ENCODE assay signal across 25 cellular contexts in the genomic region with DNA sequence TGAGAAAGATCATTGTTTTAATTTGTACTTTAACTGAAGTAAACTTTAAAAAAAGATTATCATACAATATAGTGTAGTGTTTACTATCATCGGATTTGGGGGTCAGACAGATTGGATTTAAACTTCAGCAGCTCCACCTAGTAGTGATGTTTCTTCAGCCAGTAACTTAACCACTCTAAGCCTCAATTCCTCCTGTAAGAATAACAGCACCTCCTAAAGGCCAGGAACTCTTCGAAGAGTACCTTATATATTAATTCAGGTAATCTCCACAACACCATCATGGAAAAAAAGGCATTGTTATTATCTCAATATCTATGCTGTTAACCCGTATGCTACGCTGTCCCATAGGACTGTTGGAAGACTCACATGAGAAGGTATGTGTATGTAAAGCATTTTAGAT.
"Had no signal": no experiment of that assay in that cellular context is flagged by ENCODE, and none has a peak within 500 bp of the region (broad histone marks: within the 10 kb centered on the region; RNA-seq: fewer than 3 reads in every experiment).

No MANE protein-coding gene starts in this region.

- H3K27me3 Mint-ChIP-seq: activated CD4-positive, alpha-beta memory T cell treated with anti-CD3 and anti-CD28 coated beads, Interleukin-2, amount 10 ng/mL, durations not matched to agents 7 days and 5 days; T-helper 17 cell had no signal

- H3K4me3 ChIP-seq: breast epithelium, SJSA1 had no signal

- H3K27ac Mint-ChIP-seq: activated CD4-positive, alpha-beta memory T cell treated with anti-CD3 and anti-CD28 coated beads, Interleukin-2, amount 10 ng/mL, durations not matched to agents 7 days and 5 days; activated T-cell treated with anti-CD3 and anti-CD28 coated beads, Interleukin-2, amount 50 U/mL, for 72 hours; activated T-helper 2 cell treated with anti-CD3 and anti-CD28 coated beads, Interferon-gamma antibody, Interleukin-2, Interleukin-4, amounts not matched to agents 10 μg/mL and 5 μg/mL and 100 μg/mL, durations not matched to agents 14 hours and 24 hours and 36 hours; T-helper 17 cell had no signal

- H3K27me3 ChIP-seq: breast epithelium had no signal

- DNase-seq: activated CD4-positive, alpha-beta memory T cell treated with anti-CD3 and anti-CD28 coated beads, Interleukin-2, amount 10 ng/mL, durations not matched to agents 7 days and 5 days; activated CD4-positive, alpha-beta T cell treated with anti-CD3 and anti-CD28 coated beads, Interleukin-2, amount 50 U/mL, for 1 hour; activated CD4-positive, CD25-positive, alpha-beta regulatory T cell; activated gamma-delta T cell treated with Interleukin-2 at 50 U/mL for 16 hours; activated naive CD4-positive, alpha-beta T cell treated with anti-CD3 and anti-CD28 coated beads, Interleukin-2, amount 50 U/mL, for 16 hours; activated T-cell treated with anti-CD3 and anti-CD28 coated beads, Interleukin-2, amount 50 U/mL, for 72 hours; aorta; caudate nucleus; KG1; MV-4-11; NCI-H1105; NCI-H1436; NCI-H1694 treated with DMSO at 0.1 percent for 48 hours; NCI-H2029 treated with DMSO at 0.1 percent for 48 hours; NCI-H345; NCI-H510A treated with DMSO at 0.1 percent for 48 hours; NCI-H69; NK-92 treated with Interleukin-12 subunit alpha and Interleukin-12 subunit beta, amount 100 ng/mL, for 24 hours; PC-3; SHP77; T-helper 17 cell; T-helper 9 cell had no signal

- H3K4me3 Mint-ChIP-seq: activated CD4-positive, alpha-beta memory T cell treated with anti-CD3 and anti-CD28 coated beads, Interleukin-2, amount 10 ng/mL, durations not matched to agents 7 days and 5 days; activated T-cell treated with anti-CD3 and anti-CD28 coated beads, Interleukin-2, amount 50 U/mL, for 72 hours; T-helper 17 cell had no signal

- H3K4me1 ChIP-seq: breast epithelium, SJSA1 had no signal

- H3K27ac ChIP-seq: breast epithelium, SJSA1 had no signal

- H3K36me3 ChIP-seq: breast epithelium, SJSA1 had no signal

- H3K9me3 ChIP-seq: SJSA1 had no signal

- H3K4me1 Mint-ChIP-seq: activated CD4-positive, alpha-beta memory T cell treated with anti-CD3 and anti-CD28 coated beads, Interleukin-2, amount 10 ng/mL, durations not matched to agents 7 days and 5 days; T-helper 17 cell had no signal
